Comparison of ENCODE assay signal across 15 cellular contexts in genomic region chr1:185069202-185069601, GRCh38.
"Had no signal": no experiment of that assay in that cellular context is flagged by ENCODE, and none has a peak within 500 bp of the region (broad histone marks: within the 10 kb centered on the region; RNA-seq: fewer than 3 reads in every experiment).

No MANE protein-coding gene starts in this region.

- H3K27me3 Mint-ChIP-seq: activated naive CD8-positive, alpha-beta T cell treated with anti-CD3 and anti-CD28 coated beads, Interleukin-2, amount 50 U/mL, for 24 hours; activated T-helper 17 cell treated with anti-CD3 and anti-CD28 coated beads, Interleukin-2, amount 50 U/mL, for 72 hours; naive thymus-derived CD4-positive, alpha-beta T cell had no signal

- H3K4me3 Mint-ChIP-seq: activated naive CD4-positive, alpha-beta T cell treated with anti-CD3 and anti-CD28 coated beads for 36 hours; activated naive CD8-positive, alpha-beta T cell treated with anti-CD3 and anti-CD28 coated beads, Interleukin-2, amount 50 U/mL, for 24 hours; activated T-helper 17 cell treated with anti-CD3 and anti-CD28 coated beads, Interleukin-2, amount 50 U/mL, for 72 hours; naive thymus-derived CD4-positive, alpha-beta T cell; T-helper 2 cell treated with Interferon-gamma antibody and Interleukin-4, amounts not matched to agents 5 μg/mL and 100 μg/mL, for 36 hours had no signal

- H3K9me3 ChIP-seq: ascending aorta, mucosa of descending colon, pancreas, tibial artery, uterus had no signal

- H3K27ac Mint-ChIP-seq: activated naive CD4-positive, alpha-beta T cell treated with anti-CD3 and anti-CD28 coated beads for 36 hours; activated naive CD8-positive, alpha-beta T cell treated with anti-CD3 and anti-CD28 coated beads, Interleukin-2, amount 50 U/mL, for 24 hours; activated T-helper 17 cell treated with anti-CD3 and anti-CD28 coated beads, Interleukin-2, amount 50 U/mL, for 72 hours; T-helper 2 cell treated with Interferon-gamma antibody and Interleukin-4, amounts not matched to agents 5 μg/mL and 100 μg/mL, for 36 hours had no signal

- H3K27me3 ChIP-seq: ascending aorta, pancreas, tibial artery, uterus had no signal

- H3K36me3 ChIP-seq: ascending aorta, pancreas, tibial artery, uterus had no signal

- H3K27ac ChIP-seq: ascending aorta, pancreas, tibial artery, uterus had no signal

- H3K9me3 Mint-ChIP-seq: activated naive CD4-positive, alpha-beta T cell treated with anti-CD3 and anti-CD28 coated beads for 36 hours; activated T-helper 17 cell treated with anti-CD3 and anti-CD28 coated beads, Interleukin-2, amount 50 U/mL, for 72 hours had no signal

- DNase-seq: activated CD4-positive, alpha-beta T cell treated with anti-CD3 and anti-CD28 coated beads, Interleukin-2, amount 50 U/mL, for 1 hour; activated naive CD4-positive, alpha-beta T cell treated with anti-CD3 and anti-CD28 coated beads for 36 hours; activated naive CD8-positive, alpha-beta T cell treated with anti-CD3 and anti-CD28 coated beads, Interleukin-2, amount 50 U/mL, for 24 hours; mammary epithelial cell; mucosa of descending colon; naive thymus-derived CD4-positive, alpha-beta T cell; pancreas; stimulated activated CD4-positive, alpha-beta T cell treated with anti-CD3 and anti-CD28 coated beads, Interleukin-15, amount 100 ng/mL, for 24 hours; stimulated activated CD4-positive, alpha-beta T cell treated with anti-CD3 and anti-CD28 coated beads, Interleukin-4, amount 100 ng/mL, for 1 hour; stimulated activated naive CD4-positive, alpha-beta T cell; tibial artery; uterus had no signal

- H3K4me3 ChIP-seq: ascending aorta, mucosa of descending colon, pancreas, tibial artery, uterus had no signal

- H3K4me1 ChIP-seq: ascending aorta, pancreas, uterus had no signal
